13 cellular contexts compared by ENCODE assay signal in genomic region chr10:29501692-29502091, GRCh38.
A peak's percentile ranks its signal among the peaks of the same experiment; 100 is the strongest.
DNase-seq lines count a peak whose midpoint lies in the region; ATAC-seq, FAIRE-seq and TF ChIP-seq lines count a peak whose summit lies in the region.
"Had no signal": no experiment of that assay in that cellular context is flagged by ENCODE, and none has a peak within 500 bp of the region (broad histone marks: within the 10 kb centered on the region; RNA-seq: fewer than 3 reads in every experiment).

No MANE protein-coding gene starts in this region.

- no peaks in the 10 kb centered on the region for H3K4me1 Mint-ChIP-seq in activated T-helper 1 cell treated with anti-CD3 and anti-CD28 coated beads, Interleukin-12 subunit alpha, Interleukin-12 subunit beta, Interleukin-2, Interleukin-4 antibody, amounts not matched to agents 30 ng/mL and 10 ng/mL and 1 ng/mL, durations not matched to agents 14 hours and 24 hours and 36 hours (ENCODE audit: low read depth)

- POLR2A ChIA-PET in A549 (lab: Yijun Ruan, JAX) = no interaction called here

- TF ChIP-seq EP300 in A549 (IDR thresholded peaks at IDR 0.05) = no peak

- intact Hi-C loops in activated T-helper 1 cell treated with anti-CD3 and anti-CD28 coated beads, Interleukin-12 subunit alpha, Interleukin-12 subunit beta, Interleukin-2, Interleukin-4 antibody, amounts not matched to agents 30 ng/mL and 10 ng/mL and 1 ng/mL, durations not matched to agents 14 hours and 24 hours and 36 hours (cut with micrococcal nuclease) = no loop called here

- H3K4me3 ChIP-seq in A549 (no peak overlapping the region), HFF-Myc (replicated peaks; ENCODE audit: low read depth, low read length) (no peak overlapping the region), fibroblast of villous mesenchyme (ENCODE audit: low read depth, low read length) (no peak overlapping the region), Peyer's patch (no peak overlapping the region)
- H3K4me3 ChIP-seq: tibial artery had no signal

- H3K9me3 ChIP-seq in A549 = no peaks in the 10 kb centered on the region
- H3K9me3 ChIP-seq in Peyer's patch = no peaks in the 10 kb centered on the region
- H3K9me3 ChIP-seq: tibial artery had no signal

- no peak for TF ChIP-seq RAD21 in A549 (conservative IDR thresholded peaks at IDR 0.05 in 1 of 2, IDR thresholded peaks at IDR 0.05 in 1 of 2)

- 63% methylated on average over 7 of the region's 7 CpGs for WGBS in A549 (ENCODE audit: missing lambda C conversion rate)

- peaks cover 7% of the 10 kb centered on the region for H3K27me3 Mint-ChIP-seq in activated T-helper 1 cell treated with anti-CD3 and anti-CD28 coated beads, Interleukin-12 subunit alpha, Interleukin-12 subunit beta, Interleukin-2, Interleukin-4 antibody, amounts not matched to agents 30 ng/mL and 10 ng/mL and 1 ng/mL, durations not matched to agents 14 hours and 24 hours and 36 hours (ENCODE audit: insufficient read depth)
- H3K27me3 Mint-ChIP-seq: activated naive CD4-positive, alpha-beta T cell treated with anti-CD3 and anti-CD28 coated beads, Interleukin-2, amount 50 U/mL, for 24 hours had no signal

- peaks cover 0 to 21% (median 0%) of the 10 kb centered on the region in 3 donors for H3K36me3 ChIP-seq in Peyer's patch

- DNase-seq in A549 (ENCODE audit: low read depth in 1 of 2, low spot score in 1 of 2) = peak; percentile 55 to 78
- peak; percentile 61 for DNase-seq in HFF-Myc (ENCODE audit: extremely low read depth, low read depth)
- peak; percentile 54 for DNase-seq in amniotic epithelial cell (ENCODE audit: low read depth)
- DNase-seq in fibroblast of villous mesenchyme (ENCODE audit: low read depth) = peak; percentile 23
- no peak for DNase-seq in cerebellum (ENCODE audit: low spot score)
- no peak for DNase-seq in activated T-helper 1 cell treated with anti-CD3 and anti-CD28 coated beads, Interleukin-12 subunit alpha, Interleukin-12 subunit beta, Interleukin-2, Interleukin-4 antibody, amounts not matched to agents 30 ng/mL and 10 ng/mL and 1 ng/mL, durations not matched to agents 14 hours and 24 hours and 36 hours (ENCODE audit: low spot score)
- DNase-seq in Peyer's patch = no peak
- no peak for DNase-seq in NCI-H1930 (lab: John Stamatoyannopoulos, UW)
- DNase-seq: effector CD8-positive, alpha-beta T cell; NCI-H1694; tibial artery had no signal

- H3K27ac Mint-ChIP-seq in activated T-helper 1 cell treated with anti-CD3 and anti-CD28 coated beads, Interleukin-12 subunit alpha, Interleukin-12 subunit beta, Interleukin-2, Interleukin-4 antibody, amounts not matched to agents 30 ng/mL and 10 ng/mL and 1 ng/mL, durations not matched to agents 14 hours and 24 hours and 36 hours = no peak overlapping the region
- H3K27ac Mint-ChIP-seq: activated naive CD4-positive, alpha-beta T cell treated with anti-CD3 and anti-CD28 coated beads, Interleukin-2, amount 50 U/mL, for 24 hours had no signal

- H3K27me3 ChIP-seq in Peyer's patch = no peaks in the 10 kb centered on the region
- H3K27me3 ChIP-seq: tibial artery had no signal

- TF ChIP-seq CTCF in A549 (IDR thresholded peaks at IDR 0.05) (no peak), HFF-Myc (IDR thresholded peaks at IDR 0.05; ENCODE audit: low read depth, low read length, missing control alignments) (no peak), fibroblast of villous mesenchyme (IDR thresholded peaks at IDR 0.05; ENCODE audit: insufficient read depth, low read depth, low read length) (no peak), Peyer's patch (IDR thresholded peaks at IDR 0.05) (no peak)

- peak overlapping the region; percentile 21; the same call in 2 of the 3 replicates for H3K4me2 ChIP-seq in A549

- H3K4me3 Mint-ChIP-seq in activated T-helper 1 cell treated with anti-CD3 and anti-CD28 coated beads, Interleukin-12 subunit alpha, Interleukin-12 subunit beta, Interleukin-2, Interleukin-4 antibody, amounts not matched to agents 30 ng/mL and 10 ng/mL and 1 ng/mL, durations not matched to agents 14 hours and 24 hours and 36 hours = no peak overlapping the region
- H3K4me3 Mint-ChIP-seq: activated naive CD4-positive, alpha-beta T cell treated with anti-CD3 and anti-CD28 coated beads, Interleukin-2, amount 50 U/mL, for 24 hours had no signal

- no peak for FAIRE-seq in A549 (lab: Jason Lieb, UNC)

- H3K36me3 Mint-ChIP-seq in activated T-helper 1 cell treated with anti-CD3 and anti-CD28 coated beads, Interleukin-12 subunit alpha, Interleukin-12 subunit beta, Interleukin-2, Interleukin-4 antibody, amounts not matched to agents 30 ng/mL and 10 ng/mL and 1 ng/mL, durations not matched to agents 14 hours and 24 hours and 36 hours (ENCODE audit: low read depth) = no peaks in the 10 kb centered on the region

- no peaks in the 10 kb centered on the region for H3K9me3 Mint-ChIP-seq in activated T-helper 1 cell treated with anti-CD3 and anti-CD28 coated beads, Interleukin-12 subunit alpha, Interleukin-12 subunit beta, Interleukin-2, Interleukin-4 antibody, amounts not matched to agents 30 ng/mL and 10 ng/mL and 1 ng/mL, durations not matched to agents 14 hours and 24 hours and 36 hours
- H3K9me3 Mint-ChIP-seq: activated naive CD4-positive, alpha-beta T cell treated with anti-CD3 and anti-CD28 coated beads, Interleukin-2, amount 50 U/mL, for 24 hours had no signal

- CTCF ChIA-PET in A549 (lab: Yijun Ruan, JAX) = interaction anchor here (1.5 to 3.2 kb wide), 2 partner anchors 12 to 16 kb away, joined by 4 to 29 read pairs; no protein-coding TSS in a partner anchor

- peak; percentile 90 for ATAC-seq in A549
- ATAC-seq: HepG2 had no signal

- H3K4me1 ChIP-seq in A549 (peaks cover 11% of the 10 kb centered on the region; the same call in 2 of the 3 replicates), Peyer's patch (no peaks in the 10 kb centered on the region)

- H3K27ac ChIP-seq in A549 = no peak overlapping the region
- H3K27ac ChIP-seq in Peyer's patch = no peak overlapping the region
- H3K27ac ChIP-seq: tibial artery had no signal

- TF ChIP-seq POLR2A in A549 (IDR thresholded peaks at IDR 0.05; ENCODE audit: low read length) = no peak
- TF ChIP-seq POLR2A in Peyer's patch (IDR thresholded peaks at IDR 0.05) = no peak

TF ChIP-seq in A549, 52 proteins besides CTCF, POLR2A, EP300 and RAD21:
- TF ChIP-seq FOSL2 (IDR thresholded peaks at IDR 0.05) (peak; percentile 34; the same call in 1 of the 2 replicates), FOSL2 (CRISPR knock-in tag; IDR thresholded peaks at IDR 0.05) (peak; percentile 76), HOXB5 (CRISPR knock-in tag; IDR thresholded peaks at IDR 0.05) (no peak)

Comparison
In these comparisons a context has a peak if more than half of its experiments do, and no peak if none do; other contexts are left out.
1. DNase-seq: peak in A549 (2 of 2), HFF-Myc (single experiment), amniotic epithelial cell (single experiment) and fibroblast of villous mesenchyme (single experiment); none in cerebellum (single experiment), activated T-helper 1 cell treated with anti-CD3 and anti-CD28 coated beads, Interleukin-12 subunit alpha, Interleukin-12 subunit beta, Interleukin-2, Interleukin-4 antibody, amounts not matched to agents 30 ng/mL and 10 ng/mL and 1 ng/mL, durations not matched to agents 14 hours and 24 hours and 36 hours (single experiment), Peyer's patch (0 of 3) and NCI-H1930 (0 of 2).